ENCODE assay signal across 1 cellular context in genomic region chr20:53867741-53868351, GRCh38.
A peak's percentile ranks its signal among the peaks of the same experiment; 100 is the strongest.
TF ChIP-seq lines count a peak whose summit lies in the region.

No MANE protein-coding gene starts in this region.

TF ChIP-seq in HepG2, 621 proteins besides CTCF, POLR2A, EP300 and RAD21 (continued from another document):
- 0 out of 2 replicates have a peak, but pooled peaks have one; percentile 23 for TF ChIP-seq CSRNP1 (CRISPR knock-in tag; IDR thresholded peaks at IDR 0.05)
- no peak for TF ChIP-seq MAFG (CRISPR knock-in tag; IDR thresholded peaks at IDR 0.05)
